ENCODE assay signal across 8 cellular contexts in the genomic region with DNA sequence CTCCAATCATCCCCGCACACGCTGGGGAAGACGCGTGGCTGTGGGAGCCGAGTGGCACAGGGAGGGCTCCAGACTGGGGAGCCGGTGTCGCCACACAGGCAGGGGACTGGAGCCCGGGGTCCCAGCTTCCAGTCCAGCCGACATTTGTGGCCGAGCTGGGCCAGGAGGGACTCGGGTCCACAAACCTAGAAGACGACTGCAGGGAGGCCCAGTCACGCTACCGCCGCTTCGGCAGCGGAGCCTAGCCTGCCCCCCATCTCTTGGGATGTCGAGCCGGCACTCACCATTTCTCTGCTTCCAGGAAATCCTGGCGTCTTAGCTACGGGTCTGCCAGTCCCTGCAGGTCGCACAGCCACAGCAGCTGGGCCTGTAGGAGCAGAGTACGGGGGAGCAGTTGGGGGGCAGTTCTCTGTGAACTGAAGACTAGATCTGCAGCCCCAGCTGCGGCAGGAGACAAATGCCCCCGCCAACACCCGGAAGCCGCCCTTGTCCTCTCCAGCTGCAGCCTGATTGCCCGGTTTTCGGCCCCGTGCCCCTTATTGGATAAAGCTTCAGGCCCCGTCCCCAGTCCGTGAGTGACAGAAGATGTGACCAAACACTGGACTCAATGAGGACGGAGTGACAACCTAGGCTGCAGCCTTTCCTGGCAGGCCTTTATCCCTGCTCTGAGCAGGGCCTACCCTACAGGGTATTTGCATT.
DNase-seq lines count a peak whose midpoint lies in the region; ATAC-seq and TF ChIP-seq lines count a peak whose summit lies in the region.

No MANE protein-coding gene starts in this region.

- TF ChIP-seq POLR2A in body of pancreas (IDR thresholded peaks at IDR 0.05), result peak in 2 of 3 donors; percentile 37 to 59

- H3K27ac ChIP-seq in body of pancreas, result peak overlapping the region in 3 of 4 donors; percentile 16 to 43 (median 34)

- peak overlapping the region; percentile 34 to 45 for H3K4me3 ChIP-seq in body of pancreas
- H3K4me3 ChIP-seq in skeletal muscle cell (ENCODE audit: low read depth, low read length), result peak overlapping the region; percentile 61
- H3K4me3 ChIP-seq in H7 (ENCODE audit: insufficient read depth, low read depth, low read length), result no peak overlapping the region

- H3K9me3 ChIP-seq in body of pancreas, result no peaks in the 10 kb centered on the region

- intact Hi-C loops in body of pancreas (cut with DNase I), result no loop called here

- H3K36me3 ChIP-seq in body of pancreas (replicated peaks in 1 of 2; ENCODE audit: insufficient read depth in 1 of 2, low read depth in 2 of 2) (no peaks in the 10 kb centered on the region), H7 (replicated peaks; ENCODE audit: control insufficient read depth, insufficient read depth, low read length) (no peaks in the 10 kb centered on the region)

- DNase-seq in DMS53 treated with DMSO at 0.1 percent for 48 hours (lab: John Stamatoyannopoulos, UW; ENCODE audit: unreplicated experiment) (peak; percentile 53), H4 (ENCODE audit: low spot score) (peak; percentile 81), NCI-H2029 treated with DMSO at 0.1 percent for 48 hours (lab: John Stamatoyannopoulos, UW) (peak; percentile 11), body of pancreas (peak; percentile 83 to 93 (median 91)), iPS DF 19.7 (ENCODE audit: low read depth, low spot score) (peak; percentile 78), skeletal muscle cell (ENCODE audit: low read depth) (peak; percentile 83), H7 (no peak), NCI-H1436 treated with DMSO at 0.1 percent for 48 hours (lab: John Stamatoyannopoulos, UW) (no peak)

- WGBS in body of pancreas, 2 donors, result 4 to 6% methylated on average over 10 to 33 of the region's 33 CpGs

- H3K27me3 ChIP-seq in body of pancreas, result no peaks in the 10 kb centered on the region
- no peaks in the 10 kb centered on the region for H3K27me3 ChIP-seq in H7 (ENCODE audit: control insufficient read depth, insufficient read depth, low read length)

- ATAC-seq in body of pancreas, result peak; percentile 99

- TF ChIP-seq CTCF in body of pancreas (IDR thresholded peaks at IDR 0.05), result no peak

- no peaks in the 10 kb centered on the region for H3K4me1 ChIP-seq in body of pancreas

Comparison
In these comparisons a context has a peak if more than half of its experiments do, and no peak if none do; other contexts are left out.
1. DNase-seq: peak in DMS53 treated with DMSO at 0.1 percent for 48 hours (single experiment), H4 (single experiment), NCI-H2029 treated with DMSO at 0.1 percent for 48 hours (single experiment), body of pancreas (4 of 4), iPS DF 19.7 (single experiment) and skeletal muscle cell (single experiment); none in H7 (single experiment) and NCI-H1436 treated with DMSO at 0.1 percent for 48 hours (single experiment).